ENCODE assay signal across 8 cellular contexts in genomic region chr1:66351913-66352312, GRCh38.
DNase-seq lines count a peak whose midpoint lies in the region; ATAC-seq, FAIRE-seq and TF ChIP-seq lines count a peak whose summit lies in the region.

No MANE protein-coding gene starts in this region.

- no peaks in the 10 kb centered on the region for H3K27me3 ChIP-seq in layer of hippocampus (ENCODE audit: control insufficient read depth, insufficient read depth, low read length)

- FAIRE-seq in H54 (lab: Jason Lieb, UNC): no peak

- no peak for TF ChIP-seq POLR2A in H54 (IDR thresholded peaks at IDR 0.05; ENCODE audit: low read depth, low read length)

- peak; percentile 46 for ATAC-seq in GM19043 (IDR thresholded peaks at IDR 0.05; ENCODE audit: low read depth, unreplicated experiment)
- peak; percentile 45 for ATAC-seq in HG02884 (IDR thresholded peaks at IDR 0.05; ENCODE audit: unreplicated experiment)
- ATAC-seq in HG03108 (IDR thresholded peaks at IDR 0.05; ENCODE audit: unreplicated experiment): no peak

- peak overlapping the region; percentile 8 for H3K27ac ChIP-seq in layer of hippocampus (ENCODE audit: low read depth, low read length)

- DNase-seq in RPMI7951 (ENCODE audit: low read depth) (peak; percentile 58), iPS-NIHi11 (ENCODE audit: low spot score) (no peak), NCI-H82 (lab: John Stamatoyannopoulos, UW) (no peak), H54 (ENCODE audit: insufficient read length, low spot score) (no peak)
